10 cellular contexts compared by ENCODE assay signal in the genomic region with DNA sequence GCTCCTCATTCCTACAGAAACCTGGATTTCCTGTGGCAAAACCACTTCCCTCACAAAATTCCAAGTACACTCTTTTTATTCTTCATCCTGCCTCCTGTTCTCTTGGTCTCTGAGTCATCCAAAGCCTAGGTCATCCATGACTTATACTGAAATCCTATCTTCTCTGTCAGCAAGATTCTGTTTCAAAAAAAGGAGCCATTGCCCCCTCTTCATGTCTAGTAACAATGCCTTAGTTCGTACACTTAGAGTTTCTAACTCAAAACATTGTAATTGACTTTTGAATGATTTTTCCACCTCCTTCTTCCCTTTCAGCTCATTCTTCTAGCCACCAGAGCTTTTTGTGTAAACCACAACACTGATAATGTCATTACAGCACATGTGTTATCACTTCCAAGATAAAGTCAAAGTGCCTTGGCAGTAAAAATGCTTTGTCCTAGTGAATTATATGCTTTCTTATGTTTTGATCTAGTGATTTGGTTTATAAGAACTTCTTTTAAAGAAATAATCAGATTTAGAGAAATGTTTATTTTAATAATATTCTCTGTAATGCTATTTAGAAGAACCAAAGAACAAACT.
DNase-seq lines count a peak whose midpoint lies in the region; ATAC-seq, FAIRE-seq and TF ChIP-seq lines count a peak whose summit lies in the region.
"Had no signal": no experiment of that assay in that cellular context is flagged by ENCODE, and none has a peak within 500 bp of the region (broad histone marks: within the 10 kb centered on the region; RNA-seq: fewer than 3 reads in every experiment).

No MANE protein-coding gene starts in this region.

- no peak overlapping the region for H3K4me3 Mint-ChIP-seq in CD8-positive, alpha-beta T cell

- TF ChIP-seq CTCF in choroid plexus epithelial cell (conservative IDR thresholded peaks at IDR 0.05; ENCODE audit: low read depth, low read length) (no peak), PC-9 (conservative IDR thresholded peaks at IDR 0.05) (no peak)
- no peak for TF ChIP-seq CTCF in CD8-positive, alpha-beta T cell (IDR thresholded peaks at IDR 0.05)

- DNase-seq in GM12892 (ENCODE audit: insufficient read length) (no peak), NCI-H226 (peak; percentile 91), choroid plexus epithelial cell (ENCODE audit: low read depth) (peak; percentile 81), non-pigmented ciliary epithelial cell (ENCODE audit: low read depth) (peak; percentile 82), NCI-H1417 treated with DMSO at 0.1 percent for 48 hours (lab: John Stamatoyannopoulos, UW) (no peak), PC-9 (no peak)
- no peak for DNase-seq in CD8-positive, alpha-beta T cell
- DNase-seq: NCI-H1694 treated with DMSO at 0.1 percent for 48 hours had no signal

- no peak for ATAC-seq in CD8-positive, alpha-beta T cell

- no peaks in the 10 kb centered on the region for H3K9me2 ChIP-seq in PC-9 (ENCODE audit: insufficient read depth)

- H3K4me3 ChIP-seq in choroid plexus epithelial cell (ENCODE audit: low read depth, low read length), result no peak overlapping the region
- no peak overlapping the region for H3K4me3 ChIP-seq in PC-9
- H3K4me3 ChIP-seq in CD8-positive, alpha-beta T cell (ENCODE audit: low read depth, low read length), result no peak overlapping the region
- H3K4me3 ChIP-seq: SK-N-MC had no signal

- intact Hi-C loops in PC-9 (cut with micrococcal nuclease; ENCODE audit: unreplicated experiment), result loop anchor here (10.0 kb wide), 1 partner anchor 260 kb away; the partner anchor contains the start of gene NECTIN3
- intact Hi-C loops in CD8-positive, alpha-beta T cell (cut with DNase I, micrococcal nuclease), result no loop called here

- no peak overlapping the region for H3K27ac ChIP-seq in PC-9
- H3K27ac ChIP-seq in CD8-positive, alpha-beta T cell (ENCODE audit: low read depth, low read length), result no peak overlapping the region
- H3K27ac ChIP-seq: SK-N-MC had no signal

- no peak overlapping the region for H2AFZ ChIP-seq in PC-9

- H3F3A ChIP-seq in PC-9 (ENCODE audit: insufficient read depth, low read depth), result no peaks in the 10 kb centered on the region

- H3K36me3 Mint-ChIP-seq in CD8-positive, alpha-beta T cell, result no peaks in the 10 kb centered on the region

- 0 out of 2 replicates have a peak, but pooled peaks cover 3% of the 10 kb centered on the region for H4K20me1 ChIP-seq in PC-9 (ENCODE audit: insufficient read depth)

- POLR2A ChIA-PET in PC-9 (lab: Charles Lee; ENCODE audit: unreplicated experiment), result no interaction called here
- POLR2A ChIA-PET in CD8-positive, alpha-beta T cell (lab: Charles Lee), result no interaction called here

- H3K79me2 ChIP-seq in PC-9 (ENCODE audit: low read depth), result no peaks in the 10 kb centered on the region

- H3K9me3 ChIP-seq in PC-9 (ENCODE audit: insufficient read depth, low read depth), result no peaks in the 10 kb centered on the region
- H3K9me3 ChIP-seq in CD8-positive, alpha-beta T cell (ENCODE audit: low read length), result no peaks in the 10 kb centered on the region

- TF ChIP-seq POLR2A in GM12892 (IDR thresholded peaks at IDR 0.05; ENCODE audit: low read depth, low read length), result no peak

- H3K27ac Mint-ChIP-seq in CD8-positive, alpha-beta T cell, result no peak overlapping the region

- BruUV-seq in PC-9 (replicated peaks; lab: Mats Ljungman, UMichigan), result no TSS peak

- no peaks in the 10 kb centered on the region for H3K36me3 ChIP-seq in PC-9 (ENCODE audit: low read depth)
- no peaks in the 10 kb centered on the region for H3K36me3 ChIP-seq in CD8-positive, alpha-beta T cell (ENCODE audit: insufficient read depth, low read length)

- no peaks in the 10 kb centered on the region for H3K9me3 Mint-ChIP-seq in CD8-positive, alpha-beta T cell

- H3K4me2 ChIP-seq in PC-9, result no peak overlapping the region

- peaks cover 4% of the 10 kb centered on the region for H3K4me1 Mint-ChIP-seq in CD8-positive, alpha-beta T cell (ENCODE audit: low read depth)

- H3K27me3 Mint-ChIP-seq in CD8-positive, alpha-beta T cell (ENCODE audit: low read depth), result peaks cover 13% of the 10 kb centered on the region

- H3K27me3 ChIP-seq in PC-9 (ENCODE audit: insufficient read depth, low read depth), result no peaks in the 10 kb centered on the region
- H3K27me3 ChIP-seq in CD8-positive, alpha-beta T cell (ENCODE audit: insufficient read depth, low read length), result no peaks in the 10 kb centered on the region

- H3K4me1 ChIP-seq in PC-9 (replicated peaks; ENCODE audit: insufficient read depth), result no peaks in the 10 kb centered on the region
- H3K4me1 ChIP-seq in CD8-positive, alpha-beta T cell (ENCODE audit: insufficient read depth, low read length), result peaks cover 5% of the 10 kb centered on the region

- peak; percentile 9 for FAIRE-seq in GM12892 (lab: Jason Lieb, UNC)
- FAIRE-seq: frontal cortex had no signal

- CTCF ChIA-PET in PC-9 (lab: Charles Lee), result interaction anchor here (0.7 kb wide), 1 partner anchor 496 kb away, joined by 4 read pairs; no protein-coding TSS in a partner anchor
- CTCF ChIA-PET in CD8-positive, alpha-beta T cell (lab: Charles Lee), result no interaction called here

Comparison
In these comparisons a context has a peak if more than half of its experiments do, and no peak if none do; other contexts are left out.
1. DNase-seq: peak in NCI-H226 (single experiment), choroid plexus epithelial cell (single experiment) and non-pigmented ciliary epithelial cell (single experiment); none in GM12892 (single experiment), NCI-H1417 treated with DMSO at 0.1 percent for 48 hours (single experiment), PC-9 (0 of 2) and CD8-positive, alpha-beta T cell (0 of 7).